Comparison of ENCODE assay signal across 10 cellular contexts in genomic region chr3:46231323-46231722, GRCh38. TPM values are rescaled to one million over a fixed set of nuclear protein-coding genes. Genes with fewer than 3 reads are reported as not detected.
"Had no signal": no experiment of that assay in that cellular context is flagged by ENCODE, and none has a peak within 500 bp of the region (broad histone marks: within the 10 kb centered on the region; RNA-seq: fewer than 3 reads in every experiment).

No MANE protein-coding gene starts in this region.

- DNase-seq: GM23248, GOT3, H7, HFFc6 had no signal

- H2AFZ ChIP-seq: GM23248 had no signal

- H3K9ac ChIP-seq: GM23248 had no signal

- H3K27ac Mint-ChIP-seq: HFFc6, IgD-negative memory B cell had no signal

- H3K27me3 Mint-ChIP-seq: IgD-negative memory B cell had no signal

- H3K9me3 Mint-ChIP-seq: HFFc6 had no signal

- H3K9me3 ChIP-seq: HAP-1 had no signal

- H3K4me1 ChIP-seq: HAP-1 had no signal

- H3K4me3 ChIP-seq: GM23248, HAP-1 had no signal

- H3K27ac ChIP-seq: GM23248, HL-60 had no signal

- H3K4me3 Mint-ChIP-seq: HFFc6 had no signal

- ATAC-seq: HCT116, HepG2 had no signal

- H3K36me3 Mint-ChIP-seq: IgD-negative memory B cell had no signal

- H3K36me3 ChIP-seq: HAP-1 had no signal

- FAIRE-seq: HepG2 had no signal

RNA-seq across cellular contexts. Expression of gene CCR3, which starts 10.9 kb away (rescaled TPM):
- total RNA-seq: GM23248, H7, HepG2, HFFc6, HT1080 had no signal
- polyA plus RNA-seq: GM23248, HepG2 had no signal

RNA-seq across cellular contexts. Expression of gene CCR1, which starts 23.2 kb away (rescaled TPM):
- total RNA-seq: GM23248, H7, HepG2, HFFc6 had no signal
- polyA plus RNA-seq: GM23248, HepG2 had no signal
